ENCODE assay signal across 1 cellular context in genomic region chrX:109036624-109037023, GRCh38.
TF ChIP-seq lines count a peak whose summit lies in the region.

No MANE protein-coding gene starts in this region.

TF ChIP-seq in GM23338, 12 proteins besides CTCF, POLR2A, EP300 and RAD21 (continued from another document):
- TF ChIP-seq ZNF462 (CRISPR knock-in tag; IDR thresholded peaks at IDR 0.05) = no peak
- no peak for TF ChIP-seq CREB1 (CRISPR knock-in tag; IDR thresholded peaks at IDR 0.05; ENCODE audit: low read depth)
TF ChIP-seq in GM23338: peak in this region for 0.
